In genomic region chr7:136528329-136528728, GRCh38 we compare ENCODE assay signal across 14 cellular contexts.
DNase-seq lines count a peak whose midpoint lies in the region; ATAC-seq and TF ChIP-seq lines count a peak whose summit lies in the region.
"Had no signal": no experiment of that assay in that cellular context is flagged by ENCODE, and none has a peak within 500 bp of the region (broad histone marks: within the 10 kb centered on the region; RNA-seq: fewer than 3 reads in every experiment).

No MANE protein-coding gene starts in this region.

- H3K4me1 ChIP-seq in adipocyte (ENCODE audit: control insufficient read depth, insufficient read depth, low read length) = peaks cover 2% of the 10 kb centered on the region

- H3K9me3 ChIP-seq in adipocyte (ENCODE audit: control insufficient read depth, low read length) = no peaks in the 10 kb centered on the region

- no peak for ATAC-seq in HG02610 (IDR thresholded peaks at IDR 0.05; ENCODE audit: unreplicated experiment)
- ATAC-seq: activated CD4-positive, alpha-beta T cell treated with anti-CD3 and anti-CD28 coated beads for 36 hours; naive thymus-derived CD4-positive, alpha-beta T cell had no signal

- H3K27ac ChIP-seq in coronary artery = no peak overlapping the region
- H3K27ac ChIP-seq: KMS-11 had no signal

- no peaks in the 10 kb centered on the region for H3K36me3 ChIP-seq in adipocyte (ENCODE audit: control insufficient read depth, insufficient read depth, low read length, severe bottlenecking)

- no peak for TF ChIP-seq CTCF in HFF-Myc (IDR thresholded peaks at IDR 0.05; ENCODE audit: low read depth, low read length, missing control alignments)
- TF ChIP-seq CTCF in coronary artery (IDR thresholded peaks at IDR 0.05) = no peak

- no peaks in the 10 kb centered on the region for H3K27me3 ChIP-seq in adipocyte (replicated peaks; ENCODE audit: control insufficient read depth, insufficient read depth, low read length)

- H3K4me3 ChIP-seq in HFF-Myc (replicated peaks; ENCODE audit: low read depth, low read length) = no peak overlapping the region
- no peak overlapping the region for H3K4me3 ChIP-seq in adipocyte (ENCODE audit: low read length)
- H3K4me3 ChIP-seq in coronary artery = no peak overlapping the region

- no peak overlapping the region for H3K9ac ChIP-seq in adipocyte (ENCODE audit: low read length)
- H3K9ac ChIP-seq: KMS-11 had no signal

- DNase-seq in A172 (ENCODE audit: low spot score) = peak; percentile 77
- DNase-seq in HFF-Myc (ENCODE audit: extremely low read depth, low read depth) = peak; percentile 45
- DNase-seq in adipocyte (ENCODE audit: low read depth) = peak; percentile 83
- peak; percentile 61 for DNase-seq in hepatic stellate cell (ENCODE audit: low spot score)
- DNase-seq in HK-2 (ENCODE audit: unreplicated experiment) = no peak
- no peak for DNase-seq in T-helper 1 cell
- DNase-seq in coronary artery (ENCODE audit: low spot score) = no peak
- DNase-seq: activated CD4-positive, alpha-beta T cell treated with anti-CD3 and anti-CD28 coated beads for 36 hours; effector CD4-positive, alpha-beta T cell; naive thymus-derived CD4-positive, alpha-beta T cell; SHP77 treated with DMSO at 0.1 percent for 48 hours; stimulated activated CD4-positive, alpha-beta T cell treated with anti-CD3 and anti-CD28 coated beads, Interleukin-12 subunit alpha, Interleukin-12 subunit beta, amount 100 ng/mL, for 4 hours had no signal

Comparison
In these comparisons a context has a peak if more than half of its experiments do, and no peak if none do; other contexts are left out.
1. DNase-seq: peak in A172 (single experiment), HFF-Myc (single experiment), adipocyte (single experiment) and hepatic stellate cell (single experiment); none in HK-2 (single experiment), T-helper 1 cell (0 of 5) and coronary artery (single experiment).